In the genomic region with DNA sequence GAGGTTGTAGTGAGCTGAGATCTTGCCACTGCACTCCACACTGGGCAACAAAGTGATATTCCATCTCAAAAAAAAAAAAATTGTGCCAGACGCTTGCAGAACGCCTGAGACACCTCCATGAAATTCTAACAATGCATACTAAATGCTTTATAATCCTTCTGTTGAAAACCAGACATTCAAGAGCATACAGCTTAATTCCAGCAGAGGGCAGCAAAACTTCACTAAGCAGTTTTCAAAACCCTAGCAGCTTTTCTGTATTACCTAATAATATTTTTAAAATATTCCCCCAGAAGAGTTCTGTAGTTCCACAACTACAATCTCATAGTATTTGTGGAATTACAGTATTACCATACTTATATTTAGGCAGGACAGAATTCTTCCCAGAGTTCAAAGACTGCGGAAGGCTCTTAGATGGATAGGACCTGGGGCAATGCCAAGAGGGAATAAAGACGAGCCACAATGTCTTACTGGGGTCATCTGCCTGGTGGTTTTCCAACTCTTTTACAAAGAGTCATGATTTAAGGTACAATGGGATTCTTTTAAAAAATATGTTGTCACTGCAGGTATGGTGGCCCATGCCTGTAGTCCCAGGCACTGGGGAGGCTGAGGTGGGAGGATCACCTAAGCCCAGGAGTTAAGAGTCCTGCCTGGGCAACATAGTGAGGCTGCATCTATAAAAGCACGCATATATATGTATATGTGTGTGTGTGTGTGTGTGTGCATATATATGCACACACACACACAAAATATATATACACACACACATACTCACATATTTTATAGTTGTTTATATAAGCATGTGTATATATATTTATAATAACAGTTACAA, we compare ENCODE assay signal across 9 cellular contexts. TPM values are rescaled to one million over a fixed set of nuclear protein-coding genes. Genes with fewer than 3 reads are reported as not detected.
DNase-seq lines count a peak whose midpoint lies in the region; ATAC-seq and TF ChIP-seq lines count a peak whose summit lies in the region.
"Had no signal": no experiment of that assay in that cellular context is flagged by ENCODE, and none has a peak within 500 bp of the region (broad histone marks: within the 10 kb centered on the region; RNA-seq: fewer than 3 reads in every experiment).

No MANE protein-coding gene starts in this region.

- no peaks in the 10 kb centered on the region for H3K27me3 ChIP-seq in RWPE2 (ENCODE audit: insufficient read depth, poor library complexity, severe bottlenecking)
- H3K27me3 ChIP-seq in body of pancreas: no peaks in the 10 kb centered on the region
- H3K27me3 ChIP-seq: BLaER1 treated with 17β-estradiol and CSF1 and Interleukin-3, amounts not matched to agents 10 nM and 100 nM had no signal

- H3K36me3 ChIP-seq in RWPE2 (ENCODE audit: low read depth): no peaks in the 10 kb centered on the region
- H3K36me3 ChIP-seq in body of pancreas (replicated peaks in 1 of 2; ENCODE audit: insufficient read depth in 1 of 2, low read depth in 2 of 2): no peaks in the 10 kb centered on the region
- H3K36me3 ChIP-seq: BLaER1 treated with 17β-estradiol and CSF1 and Interleukin-3, amounts not matched to agents 10 nM and 100 nM had no signal

- H3K4me3 ChIP-seq in RWPE2 (ENCODE audit: severe bottlenecking) (no peak overlapping the region), body of pancreas (no peak overlapping the region)
- H3K4me3 ChIP-seq: BLaER1 treated with 17β-estradiol and CSF1 and Interleukin-3, amounts not matched to agents 10 nM and 100 nM had no signal

- H3K4me1 ChIP-seq in RWPE2 (ENCODE audit: insufficient read depth, poor library complexity, severe bottlenecking) (no peaks in the 10 kb centered on the region), body of pancreas (peaks cover 3% of the 10 kb centered on the region)

- no peak overlapping the region for H3K27ac ChIP-seq in RWPE2 (ENCODE audit: poor library complexity, severe bottlenecking)
- no peak overlapping the region for H3K27ac ChIP-seq in body of pancreas
- H3K27ac ChIP-seq: BLaER1 treated with 17β-estradiol and CSF1 and Interleukin-3, amounts not matched to agents 10 nM and 100 nM had no signal

- peak; percentile 85 for TF ChIP-seq CTCF in LNCAP (IDR thresholded peaks at IDR 0.05)
- peak; percentile 92 for TF ChIP-seq CTCF in RWPE2 (IDR thresholded peaks at IDR 0.05; ENCODE audit: poor library complexity, severe bottlenecking)
- TF ChIP-seq CTCF in body of pancreas (IDR thresholded peaks at IDR 0.05): peak; percentile 65 to 95 (median 88)

- intact Hi-C loops in body of pancreas (cut with DNase I): loop anchor here (5.0 kb wide), 1 partner anchor 285 kb away; no protein-coding TSS in a partner anchor

- 11 to 19% methylated on average over 5 of the region's 5 CpGs for WGBS in body of pancreas, 2 donors

- no peak for TF ChIP-seq POLR2A in body of pancreas (IDR thresholded peaks at IDR 0.05)

- ATAC-seq in RWPE2 (ENCODE audit: low read depth) (peak; percentile 71; the same call in 2 of the 3 replicates), body of pancreas (peak; percentile 79), GM19023 (IDR thresholded peaks at IDR 0.05; ENCODE audit: unreplicated experiment) (no peak)

- DNase-seq in NCI-H1436 (lab: John Stamatoyannopoulos, UW) (peak; percentile 2), NCI-H1436 treated with DMSO at 0.1 percent for 48 hours (lab: John Stamatoyannopoulos, UW) (no peak), RWPE2 (ENCODE audit: low spot score) (no peak), body of pancreas (peak; percentile 60 to 80 (median 64)), iPS-NIHi7 (ENCODE audit: extremely low spot score) (peak; percentile 52)
- DNase-seq in stimulated activated CD4-positive, alpha-beta T cell treated with anti-CD3 and anti-CD28 coated beads, Interleukin-2, amount 100 ng/mL, for 4 hours (ENCODE audit: low read depth): peak; percentile 44

- H3K9me3 ChIP-seq in RWPE2 (ENCODE audit: severe bottlenecking) (peaks cover 5% of the 10 kb centered on the region), body of pancreas (no peaks in the 10 kb centered on the region)

RNA-seq across cellular contexts. Expression of a gene that starts 19.6 kb away (rescaled TPM):
- total RNA-seq in body of pancreas: 10 to 100 TPM; 28.7 to 55.0 TPM

Comparison
In these comparisons a context has a peak if more than half of its experiments do, and no peak if none do; other contexts are left out.
1. DNase-seq: peak in NCI-H1436 (single experiment), body of pancreas (4 of 4), iPS-NIHi7 (single experiment) and stimulated activated CD4-positive, alpha-beta T cell treated with anti-CD3 and anti-CD28 coated beads, Interleukin-2, amount 100 ng/mL, for 4 hours (single experiment); none in NCI-H1436 treated with DMSO at 0.1 percent for 48 hours (single experiment) and RWPE2 (single experiment).
2. Peak in every context shown above with its lines, with median percentiles within 50 percentile points of each other: CTCF ChIP-seq.